20 cellular contexts compared by ENCODE assay signal in genomic region chr5:93145019-93145418, GRCh38.
DNase-seq lines count a peak whose midpoint lies in the region; ATAC-seq and TF ChIP-seq lines count a peak whose summit lies in the region.
"Had no signal": no experiment of that assay in that cellular context is flagged by ENCODE, and none has a peak within 500 bp of the region (broad histone marks: within the 10 kb centered on the region; RNA-seq: fewer than 3 reads in every experiment).

No MANE protein-coding gene starts in this region.

- POLR2A ChIA-PET in IMR-90 (lab: Charles Lee; ENCODE audit: unreplicated experiment): no interaction called here

- H2BK5ac ChIP-seq in IMR-90 (ENCODE audit: low read depth, low read length, poor library complexity, severe bottlenecking): no peak overlapping the region

- TF ChIP-seq POLR2A in IMR-90 (IDR thresholded peaks at IDR 0.05; ENCODE audit: low read depth, low read length): no peak

- WGBS in IMR-90 (ENCODE audit: extremely low coverage in 2 of 2, insufficient read length in 1 of 2), 2 experiments: 93% methylated on average over 8 of the region's 19 CpGs; no CpG with 5 or more reads in 1 of the 2 experiments

- ATAC-seq in IMR-90 (ENCODE audit: low read depth) (no peak), lower lobe of right lung (peak in 1 of 2 donors; percentile 32), upper lobe of right lung (peak; percentile 31), HG02973 (IDR thresholded peaks at IDR 0.05; ENCODE audit: unreplicated experiment) (no peak)
- ATAC-seq: GM23338, HepG2 had no signal

- CTCF ChIA-PET in IMR-90 (lab: Yijun Ruan, JAX): no interaction called here

- no peak overlapping the region for H3K27ac ChIP-seq in IMR-90 (ENCODE audit: insufficient read depth, low read length)
- H3K27ac ChIP-seq in lower lobe of right lung: no peak overlapping the region
- no peak overlapping the region for H3K27ac ChIP-seq in upper lobe of right lung

- H3K4me2 ChIP-seq in IMR-90 (ENCODE audit: low read depth, low read length) (no peak overlapping the region), skeletal muscle satellite cell (ENCODE audit: low read length) (peak overlapping the region; percentile 37)
- H3K4me2 ChIP-seq: GM23338 had no signal

- H2BK20ac ChIP-seq in IMR-90 (ENCODE audit: low read depth, low read length): no peak overlapping the region

- in situ Hi-C loops in IMR-90 (cut with MboI; ENCODE audit: low sequenced_read_pairs): no loop called here

- no peak overlapping the region for H4K91ac ChIP-seq in IMR-90 (ENCODE audit: insufficient read depth, low read depth, low read length)

- H3K9me3 ChIP-seq in IMR-90 (ENCODE audit: control insufficient read depth, insufficient read depth, low read length) (no peaks in the 10 kb centered on the region; the same call in 1 of the 2 replicates), lower lobe of right lung (no peaks in the 10 kb centered on the region), skeletal muscle satellite cell (replicated peaks; ENCODE audit: low read length) (no peaks in the 10 kb centered on the region), upper lobe of right lung (no peaks in the 10 kb centered on the region)
- H3K9me3 ChIP-seq: BE2C, Caco-2 had no signal

- H3K14ac ChIP-seq in IMR-90 (replicated peaks; ENCODE audit: low read depth, low read length): no peak overlapping the region

- no peak overlapping the region; the same call in 1 of the 2 replicates for H2AK5ac ChIP-seq in IMR-90 (ENCODE audit: low read depth, low read length)

- no peak overlapping the region for H2AK9ac ChIP-seq in IMR-90 (replicated peaks; ENCODE audit: low read depth, low read length, poor library complexity)

- H3K27me3 ChIP-seq in IMR-90 (ENCODE audit: control insufficient read depth, insufficient read depth, low read length) (no peaks in the 10 kb centered on the region), lower lobe of right lung (ENCODE audit: low read depth) (no peaks in the 10 kb centered on the region), skeletal muscle satellite cell (ENCODE audit: control insufficient read depth, insufficient read depth, low read length) (no peaks in the 10 kb centered on the region), upper lobe of right lung (no peaks in the 10 kb centered on the region)
- H3K27me3 ChIP-seq: BE2C had no signal

- no TSS peak for BruUV-seq in IMR-90 (replicated peaks; lab: Mats Ljungman, UMichigan)

- H3K9ac ChIP-seq in IMR-90 (ENCODE audit: low read depth, low read length) (no peak overlapping the region), skeletal muscle satellite cell (ENCODE audit: low read depth, low read length) (peak overlapping the region; percentile 66)

- no peak for DNase-seq in IMR-90
- DNase-seq in lower lobe of right lung: peak; percentile 37
- DNase-seq in upper lobe of right lung: no peak
- DNase-seq in NCI-H1105 (lab: John Stamatoyannopoulos, UW): no peak
- no peak for DNase-seq in inferior parietal cortex (ENCODE audit: extremely low spot score)
- DNase-seq in NCI-H2171 treated with DMSO at 0.1 percent for 48 hours (lab: John Stamatoyannopoulos, UW): no peak
- DNase-seq: ACHN; BE2C; C1 segment of cervical spinal cord; Caco-2; CD4-positive, CD25-positive, alpha-beta regulatory T cell; DMS153; DMS79; GDM1; HCEC 1CT; HFFc6 had no signal

- H2BK120ac ChIP-seq in IMR-90 (ENCODE audit: low read depth, low read length): peak overlapping the region; percentile 33

- H3K18ac ChIP-seq in IMR-90 (ENCODE audit: low read depth, low read length): no peak overlapping the region

- H3K4me1 ChIP-seq in IMR-90 (ENCODE audit: control insufficient read depth, insufficient read depth, low read length): peaks cover 2% of the 10 kb centered on the region; the same call in 1 of the 2 replicates
- H3K4me1 ChIP-seq in lower lobe of right lung: no peaks in the 10 kb centered on the region
- H3K4me1 ChIP-seq in skeletal muscle satellite cell (ENCODE audit: control insufficient read depth, insufficient read depth, low read length): peaks cover 31% of the 10 kb centered on the region
- no peaks in the 10 kb centered on the region for H3K4me1 ChIP-seq in upper lobe of right lung
- H3K4me1 ChIP-seq: BE2C, Caco-2 had no signal

- no peaks in the 10 kb centered on the region for H4K20me1 ChIP-seq in IMR-90 (ENCODE audit: insufficient read depth, low read length)

- no peaks in the 10 kb centered on the region for H3K79me1 ChIP-seq in IMR-90 (ENCODE audit: low read depth in 1 of 2, low read length in 2 of 2)

- H4K5ac ChIP-seq in IMR-90 (ENCODE audit: low read depth, low read length): no peak overlapping the region

- H3K4me3 ChIP-seq in IMR-90 (ENCODE audit: insufficient read depth, low read depth, low read length): no peak overlapping the region
- H3K4me3 ChIP-seq in lower lobe of right lung: no peak overlapping the region
- peak overlapping the region; percentile 5 for H3K4me3 ChIP-seq in skeletal muscle satellite cell (ENCODE audit: low read length)
- H3K4me3 ChIP-seq in upper lobe of right lung: no peak overlapping the region
- H3K4me3 ChIP-seq: GM23338 had no signal

- dilution Hi-C loops in IMR-90 (cut with HindIII; ENCODE audit: low sequenced_read_pairs, unreplicated experiment): no loop called here

- no peak overlapping the region for H4K8ac ChIP-seq in IMR-90 (ENCODE audit: low read depth in 2 of 2, low read length in 2 of 2)

- intact Hi-C loops in IMR-90 (cut with micrococcal nuclease): no loop called here
- intact Hi-C loops in lower lobe of right lung (cut with DNase I): no loop called here
- intact Hi-C loops in upper lobe of right lung (cut with DNase I): no loop called here

- H3K56ac ChIP-seq in IMR-90 (ENCODE audit: extremely low read depth, insufficient read depth, low read length): no peak overlapping the region

- no peaks in the 10 kb centered on the region for H3K9me1 ChIP-seq in IMR-90 (ENCODE audit: insufficient read depth, low read length)

- H3K36me3 ChIP-seq in IMR-90 (ENCODE audit: control insufficient read depth, insufficient read depth, low read length): no peaks in the 10 kb centered on the region
- no peaks in the 10 kb centered on the region for H3K36me3 ChIP-seq in lower lobe of right lung
- no peaks in the 10 kb centered on the region for H3K36me3 ChIP-seq in skeletal muscle satellite cell (ENCODE audit: insufficient read depth, low read length)
- H3K36me3 ChIP-seq in upper lobe of right lung: no peaks in the 10 kb centered on the region
- H3K36me3 ChIP-seq: BE2C had no signal

- TF ChIP-seq RAD21 in IMR-90 (IDR thresholded peaks at IDR 0.05; ENCODE audit: low read length): no peak

- peak overlapping the region; percentile 39 for H2AFZ ChIP-seq in IMR-90 (replicated peaks; ENCODE audit: low read length, poor library complexity)
- H2AFZ ChIP-seq: GM23338 had no signal

- TF ChIP-seq CTCF in IMR-90 (conservative IDR thresholded peaks at IDR 0.05; ENCODE audit: low read depth, low read length): no peak
- TF ChIP-seq CTCF in lower lobe of right lung (IDR thresholded peaks at IDR 0.05): no peak
- TF ChIP-seq CTCF in upper lobe of right lung (IDR thresholded peaks at IDR 0.05): no peak

- H3K4ac ChIP-seq in IMR-90 (ENCODE audit: low read depth, low read length): no peak overlapping the region

- H3K23ac ChIP-seq in IMR-90 (ENCODE audit: low read depth, low read length): no peak overlapping the region

- H2BK15ac ChIP-seq in IMR-90 (ENCODE audit: low read depth, low read length): no peak overlapping the region; the same call in 2 of the 3 replicates

TF ChIP-seq in IMR-90, 13 proteins besides CTCF, POLR2A, EP300 and RAD21:
- TF ChIP-seq MAZ (IDR thresholded peaks at IDR 0.05; ENCODE audit: borderline replicate concordance, low read depth, low read length) (no peak), MAFK (IDR thresholded peaks at IDR 0.05; ENCODE audit: low read depth, low read length) (no peak), SMC3 (IDR thresholded peaks at IDR 0.05; ENCODE audit: low read depth, low read length) (no peak), MXI1 (IDR thresholded peaks at IDR 0.05; ENCODE audit: borderline replicate concordance, low read depth, low read length) (no peak), USF2 (IDR thresholded peaks at IDR 0.05; ENCODE audit: low read depth, low read length) (no peak), RFX5 (IDR thresholded peaks at IDR 0.05; ENCODE audit: low read depth, low read length) (no peak), CHD1 (IDR thresholded peaks at IDR 0.05; ENCODE audit: low read depth, low read length) (no peak), CEBPB (IDR thresholded peaks at IDR 0.05; ENCODE audit: low read depth, low read length) (no peak), BHLHE40 (IDR thresholded peaks at IDR 0.05; ENCODE audit: low read depth, low read length) (no peak), NFE2L2 (IDR thresholded peaks at IDR 0.05; ENCODE audit: low read depth, low read length) (no peak), FOS (IDR thresholded peaks at IDR 0.05; ENCODE audit: low read depth, low read length) (no peak), RCOR1 (IDR thresholded peaks at IDR 0.05; ENCODE audit: insufficient replicate concordance, low read length) (no peak)
- TF ChIP-seq, protein P1, sequence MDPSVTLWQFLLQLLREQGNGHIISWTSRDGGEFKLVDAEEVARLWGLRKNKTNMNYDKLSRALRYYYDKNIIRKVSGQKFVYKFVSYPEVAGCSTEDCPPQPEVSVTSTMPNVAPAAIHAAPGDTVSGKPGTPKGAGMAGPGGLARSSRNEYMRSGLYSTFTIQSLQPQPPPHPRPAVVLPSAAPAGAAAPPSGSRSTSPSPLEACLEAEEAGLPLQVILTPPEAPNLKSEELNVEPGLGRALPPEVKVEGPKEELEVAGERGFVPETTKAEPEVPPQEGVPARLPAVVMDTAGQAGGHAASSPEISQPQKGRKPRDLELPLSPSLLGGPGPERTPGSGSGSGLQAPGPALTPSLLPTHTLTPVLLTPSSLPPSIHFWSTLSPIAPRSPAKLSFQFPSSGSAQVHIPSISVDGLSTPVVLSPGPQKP (IDR thresholded peaks at IDR 0.05; ENCODE audit: borderline replicate concordance, low read depth, low read length): no peak
